Comparison of ENCODE assay signal across 11 cellular contexts in genomic region chr22:30869996-30870395, GRCh38.
"Had no signal": no experiment of that assay in that cellular context is flagged by ENCODE, and none has a peak within 500 bp of the region (broad histone marks: within the 10 kb centered on the region; RNA-seq: fewer than 3 reads in every experiment).

No MANE protein-coding gene starts in this region.

- H3K27me3 Mint-ChIP-seq: natural killer cell treated with Interleukin-12 subunit alpha and Interleukin-12 subunit beta and Interleukin-15 and Interleukin-18, amount 100 ng/mL, for 72 hours had no signal

- H3K4me1 ChIP-seq: gastroesophageal sphincter, stomach, vagina had no signal

- H3K4me3 Mint-ChIP-seq: natural killer cell treated with Interleukin-12 subunit alpha and Interleukin-12 subunit beta and Interleukin-15 and Interleukin-18, amount 100 ng/mL, for 72 hours had no signal

- FAIRE-seq: bronchial epithelial cell had no signal

- H3K27ac ChIP-seq: epithelial cell of prostate, gastroesophageal sphincter, stomach, vagina had no signal

- H3K27me3 ChIP-seq: gastroesophageal sphincter, stomach, vagina had no signal

- H3K36me3 Mint-ChIP-seq: natural killer cell treated with Interleukin-12 subunit alpha and Interleukin-12 subunit beta and Interleukin-15 and Interleukin-18, amount 100 ng/mL, for 72 hours had no signal

- H3K9me3 Mint-ChIP-seq: natural killer cell treated with Interleukin-12 subunit alpha and Interleukin-12 subunit beta and Interleukin-15 and Interleukin-18, amount 100 ng/mL, for 72 hours had no signal

- H3K4me3 ChIP-seq: gastroesophageal sphincter, stomach, vagina had no signal

- DNase-seq: activated gamma-delta T cell; kidney glomerular epithelial cell; occipital lobe; stimulated activated CD4-positive, alpha-beta T cell treated with anti-CD3 and anti-CD28 coated beads, Interleukin-15, amount 100 ng/mL, for 24 hours; stimulated activated CD4-positive, alpha-beta T cell treated with anti-CD3 and anti-CD28 coated beads, Interleukin-4, amount 100 ng/mL, for 24 hours; stomach had no signal

- H3K9me3 ChIP-seq: gastroesophageal sphincter, stomach, vagina had no signal

- ATAC-seq: gastroesophageal sphincter; natural killer cell treated with Interleukin-12 subunit alpha and Interleukin-12 subunit beta and Interleukin-15 and Interleukin-18, amount 100 ng/mL, for 72 hours had no signal

- H3K36me3 ChIP-seq: vagina had no signal

- H3K27ac Mint-ChIP-seq: natural killer cell treated with Interleukin-12 subunit alpha and Interleukin-12 subunit beta and Interleukin-15 and Interleukin-18, amount 100 ng/mL, for 72 hours had no signal
